Comparison of ENCODE assay signal across 8 cellular contexts in genomic region chr17:81003711-81004335, GRCh38. TPM values are rescaled to one million over a fixed set of nuclear protein-coding genes. Genes with fewer than 3 reads are reported as not detected.
A peak's percentile ranks its signal among the peaks of the same experiment; 100 is the strongest.
DNase-seq lines count a peak whose midpoint lies in the region; ATAC-seq and TF ChIP-seq lines count a peak whose summit lies in the region.

No MANE protein-coding gene starts in this region.

- H3K27ac ChIP-seq in PC-9: no peak overlapping the region

- no peaks in the 10 kb centered on the region for H3K36me3 ChIP-seq in PC-9 (ENCODE audit: low read depth)

- no peak overlapping the region for H3K4me2 ChIP-seq in PC-9

- no peaks in the 10 kb centered on the region for H3K79me2 ChIP-seq in PC-9 (ENCODE audit: low read depth)

- TF ChIP-seq CTCF in fibroblast of villous mesenchyme (IDR thresholded peaks at IDR 0.05; ENCODE audit: insufficient read depth, low read depth, low read length) (no peak), PC-9 (conservative IDR thresholded peaks at IDR 0.05) (no peak)

- CTCF ChIA-PET in PC-9 (lab: Charles Lee): no interaction called here

- H3K4me3 ChIP-seq in fibroblast of villous mesenchyme (ENCODE audit: low read depth, low read length) (peak overlapping the region; percentile 40), skeletal muscle cell (ENCODE audit: low read depth, low read length) (peak overlapping the region; percentile 30), PC-9 (no peak overlapping the region)

- no peak overlapping the region for H2AFZ ChIP-seq in PC-9

- peak; percentile 48 for DNase-seq in NCI-H345 (lab: John Stamatoyannopoulos, UW)
- no peak for DNase-seq in NCI-H345 treated with DMSO at 0.1 percent for 48 hours (lab: John Stamatoyannopoulos, UW; ENCODE audit: unreplicated experiment)
- peak; percentile 24 for DNase-seq in fibroblast of villous mesenchyme (ENCODE audit: low read depth)
- DNase-seq in skeletal muscle cell (ENCODE audit: low read depth): no peak
- no peak for DNase-seq in PC-9
- no peak for DNase-seq in KG1 (lab: John Stamatoyannopoulos, UW)

- peaks cover 4% of the 10 kb centered on the region; the same call in 1 of the 2 replicates for H3K27me3 ChIP-seq in PC-9 (ENCODE audit: insufficient read depth, low read depth)

- no peak for ATAC-seq in GM18517 (IDR thresholded peaks at IDR 0.05; ENCODE audit: unreplicated experiment)

- BruUV-seq in PC-9 (replicated peaks; lab: Mats Ljungman, UMichigan): no TSS peak

- TF ChIP-seq POLR2A in Raji (IDR thresholded peaks at IDR 0.05; ENCODE audit: insufficient read depth, low read depth, low read length): peak; percentile 25; the same call in 1 of the 2 replicates

- H3K9me3 ChIP-seq in PC-9 (ENCODE audit: insufficient read depth, low read depth): no peaks in the 10 kb centered on the region

- H3K9me2 ChIP-seq in PC-9 (ENCODE audit: insufficient read depth): no peaks in the 10 kb centered on the region

- POLR2A ChIA-PET in PC-9 (lab: Charles Lee; ENCODE audit: unreplicated experiment): no interaction called here

- no peaks in the 10 kb centered on the region for H3F3A ChIP-seq in PC-9 (ENCODE audit: insufficient read depth, low read depth)

- intact Hi-C loops in PC-9 (cut with micrococcal nuclease; ENCODE audit: unreplicated experiment): loop anchor here (5.0 kb wide), 1 partner anchor 218 kb away; the partner anchor contains the start of gene CEP131

- H3K4me1 ChIP-seq in PC-9 (replicated peaks; ENCODE audit: insufficient read depth): no peaks in the 10 kb centered on the region

- no peaks in the 10 kb centered on the region for H4K20me1 ChIP-seq in PC-9 (ENCODE audit: insufficient read depth)

RNA-seq across cellular contexts. Expression of gene CHMP6, which starts 12.2 kb away (rescaled TPM):
- total RNA-seq in fibroblast of villous mesenchyme (19.4 and 24.2 TPM in 2 replicates), PC-9 (2021) (17.4 and 18.1 TPM in 2 replicates)

RNA-seq across cellular contexts. Expression of gene BAIAP2, which starts 31.1 kb away (rescaled TPM):
- total RNA-seq in fibroblast of villous mesenchyme (12.6 and 25.0 TPM in 2 replicates), PC-9 (2021) (109 and 125 TPM in 2 replicates)

Comparison
In these comparisons a context has a peak if more than half of its experiments do, and no peak if none do; other contexts are left out.
1. DNase-seq: peak in NCI-H345 (single experiment) and fibroblast of villous mesenchyme (single experiment); none in NCI-H345 treated with DMSO at 0.1 percent for 48 hours (single experiment), skeletal muscle cell (single experiment), PC-9 (0 of 2) and KG1 (single experiment).